8 cellular contexts compared by ENCODE assay signal in genomic region chr17:50533720-50534148, GRCh38. TPM values are rescaled to one million over a fixed set of nuclear protein-coding genes. Genes with fewer than 3 reads are reported as not detected.
DNase-seq lines count a peak whose midpoint lies in the region; ATAC-seq lines count a peak whose summit lies in the region.

No MANE protein-coding gene starts in this region.

- H3K4ac ChIP-seq in trophoblast cell (ENCODE audit: low read depth, low read length) = peak overlapping the region; percentile 71

- H3K18ac ChIP-seq in trophoblast cell (ENCODE audit: low read length) = peak overlapping the region; percentile 72

- peak overlapping the region; percentile 41 for H3K14ac ChIP-seq in trophoblast cell (ENCODE audit: low read length)

- H4K8ac ChIP-seq in trophoblast cell (ENCODE audit: low read depth, low read length) = peak overlapping the region; percentile 9

- H4K91ac ChIP-seq in trophoblast cell (ENCODE audit: low read depth, low read length) = peak overlapping the region; percentile 36

- H3K4me1 ChIP-seq in trophoblast cell (ENCODE audit: control insufficient read depth in 1 of 2, insufficient read depth in 2 of 2, low read length in 2 of 2) = peaks cover 31 to 35% of the 10 kb centered on the region in 2 experiments

- peak overlapping the region; percentile 88 for H3K4me2 ChIP-seq in trophoblast cell (ENCODE audit: low read length)

- H3K79me2 ChIP-seq in trophoblast cell (ENCODE audit: control insufficient read depth, insufficient read depth, low read length, poor library complexity) = peaks cover 5% of the 10 kb centered on the region

- WGBS in trophoblast cell (ENCODE audit: extremely low coverage, insufficient coverage, insufficient read length) = no CpG with 5 or more reads among the region's 17 CpGs

- H4K12ac ChIP-seq in trophoblast cell (ENCODE audit: low read depth, low read length) = no peak overlapping the region

- peak overlapping the region; percentile 31 for H3K27ac ChIP-seq in trophoblast cell (ENCODE audit: low read depth, low read length)

- peaks cover 22% of the 10 kb centered on the region for H3K79me1 ChIP-seq in trophoblast cell (ENCODE audit: low read length)

- peak overlapping the region; percentile 10 for H3K9ac ChIP-seq in trophoblast cell (ENCODE audit: low read length)

- H3K4me3 ChIP-seq in trophoblast cell (ENCODE audit: low read depth, low read length) = peak overlapping the region; percentile 72

- no peak overlapping the region for H3K23ac ChIP-seq in trophoblast cell (ENCODE audit: low read length)

- DNase-seq in DMS53 treated with DMSO at 0.1 percent for 48 hours (lab: John Stamatoyannopoulos, UW; ENCODE audit: unreplicated experiment) (peak; percentile 29), NCI-H524 (lab: John Stamatoyannopoulos, UW) (peak; percentile 20 to 54), fibroblast of peridontal ligament (ENCODE audit: extremely low read depth) (peak; percentile 59), trophoblast cell (no peak), A172 (ENCODE audit: low spot score) (no peak), GM19240 (ENCODE audit: insufficient read length, low spot score) (no peak)

- no peaks in the 10 kb centered on the region for H3K27me3 ChIP-seq in trophoblast cell (ENCODE audit: insufficient read depth, low read length)

- H3K36me3 ChIP-seq in trophoblast cell (ENCODE audit: control insufficient read depth in 1 of 2, insufficient read depth in 2 of 2, low read length in 2 of 2) = peaks cover 22 to 25% of the 10 kb centered on the region in 2 experiments

- H2AK5ac ChIP-seq in trophoblast cell (ENCODE audit: low read length) = peak overlapping the region; percentile 72

- ATAC-seq in GM21825 (IDR thresholded peaks at IDR 0.05; ENCODE audit: unreplicated experiment) = no peak
- no peak for ATAC-seq in GM18868 (IDR thresholded peaks at IDR 0.05; ENCODE audit: unreplicated experiment)

- peak overlapping the region; percentile 12 for H2BK120ac ChIP-seq in trophoblast cell (ENCODE audit: insufficient read depth, low read length, poor library complexity)

- H2BK5ac ChIP-seq in trophoblast cell (ENCODE audit: low read depth, low read length, poor library complexity) = peak overlapping the region; percentile 23

- no peaks in the 10 kb centered on the region for H3K9me3 ChIP-seq in trophoblast cell (ENCODE audit: insufficient read depth, low read depth, low read length)

- peak overlapping the region; percentile 75 for H2BK12ac ChIP-seq in trophoblast cell (ENCODE audit: low read length)

- H2AFZ ChIP-seq in trophoblast cell (ENCODE audit: insufficient read depth, low read length, poor library complexity) = no peak overlapping the region

RNA-seq across cellular contexts. Expression of gene EPN3, which starts 1.2 kb away (rescaled TPM):
- polyA plus RNA-seq in trophoblast cell (2013) = 14.5 and 16.1 TPM in 2 replicates
- total RNA-seq in A172 (2014; rRNA removed; shearing (Covaris generic)) = 0.14 TPM in 1 of 2 replicates, not detected in the other

RNA-seq across cellular contexts. Expression of gene SPATA20, which starts 13.2 kb away (rescaled TPM):
- 13.4 and 15.5 TPM in 2 replicates for polyA plus RNA-seq in trophoblast cell (2013)
- 80.7 and 97.7 TPM in 2 replicates for total RNA-seq in A172 (2014; rRNA removed; shearing (Covaris generic))

RNA-seq across cellular contexts. Expression of gene MYCBPAP, which starts 25.5 kb away (rescaled TPM):
- polyA plus RNA-seq in trophoblast cell (2013) = 0.08 and 0.18 TPM in 2 replicates
- total RNA-seq in A172 (2014; rRNA removed; shearing (Covaris generic)) = not detected in 2 replicates

RNA-seq across cellular contexts. Expression of gene CACNA1G, which starts 26.8 kb away (rescaled TPM):
- 0.04 TPM in 2 replicates for polyA plus RNA-seq in trophoblast cell (2013)
- total RNA-seq in A172 (2014; rRNA removed; shearing (Covaris generic)) = 0.17 and 0.81 TPM in 2 replicates

RNA-seq across cellular contexts. Expression of gene RSAD1, which starts 55.1 kb away (rescaled TPM):
- polyA plus RNA-seq in trophoblast cell (2013) = 7.2 and 7.7 TPM in 2 replicates
- total RNA-seq in A172 (2014; rRNA removed; shearing (Covaris generic)) = 16.0 and 16.6 TPM in 2 replicates

Comparison
In these comparisons a context has a peak if more than half of its experiments do, and no peak if none do; other contexts are left out.
1. DNase-seq: peak in DMS53 treated with DMSO at 0.1 percent for 48 hours (single experiment), NCI-H524 (2 of 2) and fibroblast of peridontal ligament (single experiment); none in trophoblast cell (0 of 2), A172 (single experiment) and GM19240 (single experiment).